35 cellular contexts compared by ENCODE assay signal in the genomic region with DNA sequence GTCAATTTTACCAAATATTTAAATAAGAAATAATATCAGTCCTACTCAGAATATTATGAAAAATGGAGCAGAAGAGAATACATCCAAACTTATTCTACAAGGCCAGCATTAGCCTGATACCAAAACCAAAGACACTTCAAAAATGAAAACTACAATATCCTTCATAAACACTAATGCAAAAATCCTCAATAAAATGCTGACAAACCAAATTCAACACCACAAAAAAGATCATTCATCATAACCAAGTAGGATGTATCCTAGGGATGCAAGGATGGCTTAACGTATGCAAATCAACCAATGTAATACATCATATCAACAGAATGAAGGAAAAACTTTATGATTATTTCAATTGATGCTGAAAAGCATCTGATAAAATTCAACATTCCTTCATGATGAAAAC.
"Had no signal": no experiment of that assay in that cellular context is flagged by ENCODE, and none has a peak within 500 bp of the region (broad histone marks: within the 10 kb centered on the region; RNA-seq: fewer than 3 reads in every experiment).

No MANE protein-coding gene starts in this region.

- H3K27me3 ChIP-seq: MG63 had no signal

- DNase-seq: Kasumi-1, MG63, MM.1S, MV-4-11, NCI-H1048, NCI-H1092, NCI-H1092 treated with DMSO at 0.1 percent for 48 hours, NCI-H1105, NCI-H1105 treated with DMSO at 0.1 percent for 48 hours, NCI-H1417, NCI-H1417 treated with DMSO at 0.1 percent for 48 hours, NCI-H1436, NCI-H1436 treated with DMSO at 0.1 percent for 48 hours, NCI-H146, NCI-H1694, NCI-H1694 treated with DMSO at 0.1 percent for 48 hours, NCI-H187, NCI-H187 treated with DMSO at 0.1 percent for 48 hours, NCI-H1930, NCI-H2029, NCI-H2029 treated with DMSO at 0.1 percent for 48 hours, NCI-H2081, NCI-H2081 treated with DMSO at 0.1 percent for 48 hours, NCI-H2107, NCI-H2171, NCI-H2171 treated with DMSO at 0.1 percent for 48 hours, NCI-H2227 treated with DMSO at 0.1 percent for 48 hours, NCI-H226, NCI-H345, NCI-H446, NCI-H446 treated with DMSO at 0.1 percent for 48 hours, NCI-H510A, NCI-H510A treated with DMSO at 0.1 percent for 48 hours, NCI-H524, NCI-H524 treated with DMSO at 0.1 percent for 48 hours had no signal

- H3K9me3 ChIP-seq: MG63 had no signal

- H3K4me3 ChIP-seq: MG63 had no signal

- H3K36me3 ChIP-seq: MG63 had no signal
